ENCODE assay signal across 9 cellular contexts in the genomic region with DNA sequence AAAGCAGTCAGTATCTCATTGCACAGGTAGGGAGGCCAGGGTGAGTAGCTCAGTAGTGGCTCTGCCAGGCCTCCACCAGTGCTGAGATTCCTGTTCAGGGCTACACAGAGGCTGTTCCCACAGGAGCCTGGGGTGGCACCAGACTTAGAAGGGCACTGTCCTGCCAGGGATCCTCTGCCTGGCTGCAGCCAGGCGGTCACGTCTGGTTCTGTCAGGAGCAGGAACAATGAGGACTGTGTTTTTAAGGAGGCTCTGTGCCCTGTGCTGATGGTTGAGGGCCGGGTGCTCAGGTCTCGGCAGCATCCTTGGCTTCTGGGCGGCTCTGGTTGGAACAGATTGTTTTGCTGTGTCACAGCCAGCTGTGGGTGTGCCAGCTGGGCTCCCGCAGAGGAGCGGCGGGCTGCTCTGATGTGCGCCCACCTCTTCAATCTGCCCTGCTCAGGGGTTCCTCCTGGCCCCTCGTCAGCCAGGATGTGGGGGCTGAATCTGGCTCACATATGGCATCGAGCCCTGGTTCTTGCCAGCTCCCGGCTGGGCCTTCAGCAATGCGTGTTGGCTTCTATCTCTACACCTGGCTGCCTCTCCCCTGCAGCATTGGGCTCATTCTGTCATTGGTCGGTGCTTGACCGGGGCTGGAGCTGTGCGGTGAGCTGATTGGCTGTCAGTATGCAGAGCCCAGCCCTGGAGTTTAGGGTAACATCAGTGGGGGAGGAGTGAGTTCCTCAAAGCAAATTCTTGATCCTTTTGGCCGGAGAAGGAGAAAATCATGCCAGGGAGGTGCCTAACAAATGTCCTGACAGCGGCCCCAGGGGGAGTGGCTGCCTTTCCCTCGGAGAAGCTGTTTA. TPM values are rescaled to one million over a fixed set of nuclear protein-coding genes. Genes with fewer than 3 reads are reported as not detected.
DNase-seq lines count a peak whose midpoint lies in the region; ATAC-seq, FAIRE-seq and TF ChIP-seq lines count a peak whose summit lies in the region.
"Had no signal": no experiment of that assay in that cellular context is flagged by ENCODE, and none has a peak within 500 bp of the region (broad histone marks: within the 10 kb centered on the region; RNA-seq: fewer than 3 reads in every experiment).

No MANE protein-coding gene starts in this region.

- peaks cover 7% of the 10 kb centered on the region for H4K20me1 ChIP-seq in K562 (replicated peaks; ENCODE audit: control insufficient read depth, insufficient read depth, low read length)
- H4K20me1 ChIP-seq in MM.1S (ENCODE audit: insufficient read depth, low read length), result no peaks in the 10 kb centered on the region

- TF ChIP-seq CTCF in K562 (IDR thresholded peaks at IDR 0.05 in 2 of 3, conservative IDR thresholded peaks at IDR 0.05 in 1 of 3; ENCODE audit: insufficient read depth in 2 of 3, low read depth in 1 of 3, low read length in 3 of 3), result no peak
- no peak for TF ChIP-seq CTCF in MM.1S (IDR thresholded peaks at IDR 0.05; ENCODE audit: low read length)

- 91% methylated on average over 19 of the region's 19 CpGs for WGBS in K562 (ENCODE audit: insufficient coverage, low coverage, missing lambda C conversion rate)

- no TSS peak for BruUV-seq in K562 (replicated peaks; lab: Mats Ljungman, UMichigan)

- no peaks in the 10 kb centered on the region for H3K9me1 ChIP-seq in K562 (ENCODE audit: control insufficient read depth, insufficient read depth, low read length)

- H3K9ac ChIP-seq in K562 (ENCODE audit: insufficient read depth in 1 of 2, low read depth in 2 of 2, low read length in 2 of 2) (peak overlapping the region in 1 of 2 experiments; percentile 28; a peak in 1 of 4 replicates), MM.1S (ENCODE audit: low read length) (no peak overlapping the region)

- H3K27ac ChIP-seq in K562 (ENCODE audit: extremely low read depth, low read depth, low read length), result no peak overlapping the region
- peak overlapping the region in 19 of 21 experiments; percentile 10 to 80 (median 73) for H3K27ac ChIP-seq in skin epidermis
- no peak overlapping the region for H3K27ac ChIP-seq in MM.1S (ENCODE audit: low read length)

- TF ChIP-seq EP300 in Ishikawa (IDR thresholded peaks at IDR 0.05; ENCODE audit: borderline replicate concordance), result no peak
- TF ChIP-seq EP300 in K562 (IDR thresholded peaks at IDR 0.05; ENCODE audit: low read length), result no peak

- peaks cover 97% of the 10 kb centered on the region for H3K36me3 ChIP-seq in K562 (ENCODE audit: control insufficient read depth, insufficient read depth, low read length)
- H3K36me3 ChIP-seq in MM.1S (replicated peaks; ENCODE audit: insufficient read depth, low read length), result no peaks in the 10 kb centered on the region

- POLR2A ChIA-PET in K562 (lab: Yijun Ruan, JAX), result interaction anchor here (0.7 to 1.2 kb wide), 2 partner anchors 21 to 43 kb away, joined by 3 to 5 read pairs; no protein-coding TSS in a partner anchor

- H3K27me3 ChIP-seq in K562 (ENCODE audit: control insufficient read depth in 2 of 2, insufficient read depth in 2 of 2, low read length in 2 of 2), result no peaks in the 10 kb centered on the region
- H3K27me3 ChIP-seq in MM.1S (replicated peaks; ENCODE audit: insufficient read depth, low read length), result no peaks in the 10 kb centered on the region

- no peak for TF ChIP-seq POLR2A in K562 (conservative IDR thresholded peaks at IDR 0.05)

- peaks cover 0 to 4% of the 10 kb centered on the region in 2 experiments; a peak in 1 of 5 replicates for H3K4me1 ChIP-seq in K562 (replicated peaks in 1 of 2; ENCODE audit: control insufficient read depth in 2 of 2, insufficient read depth in 2 of 2, low read length in 2 of 2)
- no peaks in the 10 kb centered on the region for H3K4me1 ChIP-seq in MM.1S (ENCODE audit: low read length)

- H3K9me3 ChIP-seq in K562 (replicated peaks; ENCODE audit: control insufficient read depth, insufficient read depth, low read depth, low read length), result no peaks in the 10 kb centered on the region
- H3K9me3 ChIP-seq in MM.1S (replicated peaks; ENCODE audit: insufficient read depth, low read length), result no peaks in the 10 kb centered on the region

- H3F3A ChIP-seq in MM.1S (ENCODE audit: insufficient read depth, low read length), result no peaks in the 10 kb centered on the region

- in situ Hi-C loops in K562 (cut with MboI), result no loop called here

- H3K9me2 ChIP-seq in MM.1S (replicated peaks; ENCODE audit: insufficient read depth, low read length), result no peaks in the 10 kb centered on the region

- no peak overlapping the region for H2AFZ ChIP-seq in K562 (ENCODE audit: low read depth, low read length)
- no peak overlapping the region for H2AFZ ChIP-seq in MM.1S (ENCODE audit: low read length)

- peak; percentile 74 for ATAC-seq in K562

- peaks cover 22% of the 10 kb centered on the region for H3K79me2 ChIP-seq in K562 (ENCODE audit: control insufficient read depth, insufficient read depth, low read length)
- H3K79me2 ChIP-seq in MM.1S (ENCODE audit: low read length), result no peaks in the 10 kb centered on the region

- CTCF ChIA-PET in K562 (lab: Yijun Ruan, JAX; ENCODE audit: low intra/inter-chr PET ratio), result no interaction called here

- TF ChIP-seq RAD21 in Ishikawa (IDR thresholded peaks at IDR 0.05; ENCODE audit: low read depth) (peak; percentile 1; the same call in 1 of the 2 replicates), K562 (CRISPR knock-in tag; conservative IDR thresholded peaks at IDR 0.05 in 1 of 2, IDR thresholded peaks at IDR 0.05 in 1 of 2) (no peak)

- DNase-seq in K562 (ENCODE audit: extremely low read depth in 1 of 4, low spot score in 3 of 4), result peak in 3 of 4 experiments; percentile 59 to 64 (median 61)
- DNase-seq in iPS-NIHi11 (ENCODE audit: low spot score), result peak; percentile 99
- no peak for DNase-seq in NCI-H2227 treated with DMSO at 0.1 percent for 48 hours (lab: John Stamatoyannopoulos, UW)
- no peak for DNase-seq in MM.1S
- DNase-seq in RKO (ENCODE audit: low spot score), result no peak
- no peak for DNase-seq in NCI-H146 (lab: John Stamatoyannopoulos, UW)

- FAIRE-seq in K562 (lab: Jason Lieb, UNC), result no peak
- FAIRE-seq: GM18507 had no signal

- H3K4me3 ChIP-seq in K562 (no peak overlapping the region), skin epidermis (no peak overlapping the region), MM.1S (ENCODE audit: low read length) (no peak overlapping the region)

- intact Hi-C loops in K562 (cut with micrococcal nuclease), result no loop called here

- H3K4me2 ChIP-seq in K562 (ENCODE audit: insufficient read depth, low read length), result no peak overlapping the region
- no peak overlapping the region for H3K4me2 ChIP-seq in MM.1S (ENCODE audit: low read depth, low read length)

TF ChIP-seq in Ishikawa, 13 proteins besides CTCF, POLR2A, EP300 and RAD21 (continues in another document):
- TF ChIP-seq YY1 (IDR thresholded peaks at IDR 0.05; ENCODE audit: low read depth), result no peak; the same call in 1 of the 2 replicates
- TF ChIP-seq, protein P1, sequence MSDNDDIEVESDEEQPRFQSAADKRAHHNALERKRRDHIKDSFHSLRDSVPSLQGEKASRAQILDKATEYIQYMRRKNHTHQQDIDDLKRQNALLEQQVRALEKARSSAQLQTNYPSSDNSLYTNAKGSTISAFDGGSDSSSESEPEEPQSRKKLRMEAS (IDR thresholded peaks at IDR 0.05), result peak; percentile 72
- TF ChIP-seq, protein P2, sequence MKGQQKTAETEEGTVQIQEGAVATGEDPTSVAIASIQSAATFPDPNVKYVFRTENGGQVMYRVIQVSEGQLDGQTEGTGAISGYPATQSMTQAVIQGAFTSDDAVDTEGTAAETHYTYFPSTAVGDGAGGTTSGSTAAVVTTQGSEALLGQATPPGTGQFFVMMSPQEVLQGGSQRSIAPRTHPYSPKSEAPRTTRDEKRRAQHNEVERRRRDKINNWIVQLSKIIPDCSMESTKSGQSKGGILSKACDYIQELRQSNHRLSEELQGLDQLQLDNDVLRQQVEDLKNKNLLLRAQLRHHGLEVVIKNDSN (IDR thresholded peaks at IDR 0.05), result no peak
- no peak; the same call in 1 of the 2 replicates for TF ChIP-seq TEAD4 (IDR thresholded peaks at IDR 0.05)
- TF ChIP-seq TAF1 (IDR thresholded peaks at IDR 0.05; ENCODE audit: low read depth), result no peak
- TF ChIP-seq CREB1 (IDR thresholded peaks at IDR 0.05; ENCODE audit: low read depth), result 0 out of 2 replicates have a peak, but pooled peaks have one; percentile 12

TF ChIP-seq in K562, 482 proteins besides CTCF, POLR2A, EP300 and RAD21 (continues in another document):
- peak; percentile 78 for TF ChIP-seq RBM22 (IDR thresholded peaks at IDR 0.05; ENCODE audit: low read depth, low read length, poor library complexity, severe bottlenecking)
- peak; percentile 63 for TF ChIP-seq POLR2G (IDR thresholded peaks at IDR 0.05; ENCODE audit: low read depth, low read length)

RNA-seq across cellular contexts. Expression of a gene that starts 41.2 kb away (rescaled TPM):
- not detected in 2 replicates for total RNA-seq in K562 (2011; cell fraction: chromatin; rRNA removed; ENCODE audit: low replicate concordance)
- total RNA-seq in K562 (2011; cell fraction: nucleolus; rRNA removed), result not detected in 2 replicates
- not detected in 2 replicates for total RNA-seq in K562 (2011; cell fraction: nucleoplasm; rRNA removed)
- not detected in 2 replicates for total RNA-seq in K562 (2014; rRNA removed)
- not detected in 2 replicates for total RNA-seq in K562 (2014; rRNA removed; fragmentation: Illumina TruSeq; extraction: Trizol)
- total RNA-seq in K562 (2015; rRNA removed; fragmentation: Illumina TruSeq; extraction: Trizol), result not detected in 2 replicates
- total RNA-seq in K562 (2021), result not detected in 2 replicates
- not detected in 2 replicates for polyA plus RNA-seq in K562 (2011; rRNA removed)
- not detected in 2 replicates for polyA plus RNA-seq in K562 (2011; cell fraction: cytosol; rRNA removed)
- not detected in 2 replicates for polyA plus RNA-seq in K562 (2011; cell fraction: nucleus; rRNA removed)
- 0.20 and 0.22 TPM in 2 replicates for polyA plus RNA-seq in K562 (2012)
- polyA plus RNA-seq in K562 (2014; fragmentation: Illumina TruSeq; extraction: Trizol), result not detected in 2 replicates
- polyA plus RNA-seq in K562 (2014; fragmentation: Nextera tagmentation; extraction: Ambion mirVana), result not detected
- polyA plus RNA-seq in K562 (2014; rRNA removed), result not detected in 2 replicates
- polyA minus RNA-seq in K562 (2011; rRNA and poly(A)+ RNA removed), result not detected in 2 replicates
- polyA minus RNA-seq in K562 (2011; cell fraction: cytosol; rRNA and poly(A)+ RNA removed), result not detected in 2 replicates
- not detected in 2 replicates for polyA minus RNA-seq in K562 (2011; cell fraction: nucleus; rRNA and poly(A)+ RNA removed)

Comparison
In these comparisons a context has a peak if more than half of its experiments do, and no peak if none do; other contexts are left out.
1. DNase-seq: peak in K562 (3 of 4) and iPS-NIHi11 (single experiment); none in NCI-H2227 treated with DMSO at 0.1 percent for 48 hours (single experiment), MM.1S (single experiment), RKO (single experiment) and NCI-H146 (single experiment).
2. H3K27ac ChIP-seq: peak in skin epidermis (19 of 21); none in K562 (single experiment) and MM.1S (single experiment).